In genomic region chr5:168291961-168292782, GRCh38 we compare ENCODE assay signal across 8 cellular contexts. TPM values are rescaled to one million over a fixed set of nuclear protein-coding genes. Genes with fewer than 3 reads are reported as not detected.
DNase-seq lines count a peak whose midpoint lies in the region; ATAC-seq, FAIRE-seq and TF ChIP-seq lines count a peak whose summit lies in the region.

No MANE protein-coding gene starts in this region.

- no peaks in the 10 kb centered on the region for H3K79me2 ChIP-seq in OCI-LY1 (ENCODE audit: insufficient read depth, low read length)
- no peaks in the 10 kb centered on the region for H3K79me2 ChIP-seq in osteoblast (ENCODE audit: insufficient read depth, low read length)

- H4K20me1 ChIP-seq in OCI-LY1 (ENCODE audit: insufficient read depth, low read length) (no peaks in the 10 kb centered on the region), osteoblast (ENCODE audit: insufficient read depth, low read length) (no peaks in the 10 kb centered on the region)

- no peaks in the 10 kb centered on the region for H3K9me3 ChIP-seq in OCI-LY1 (ENCODE audit: low read length)
- H3K9me3 ChIP-seq in osteoblast (ENCODE audit: low read depth, low read length), result no peaks in the 10 kb centered on the region

- TF ChIP-seq POLR2A in GM12892 (IDR thresholded peaks at IDR 0.05; ENCODE audit: low read depth, low read length), result no peak

- no peaks in the 10 kb centered on the region for H3K9me2 ChIP-seq in OCI-LY1 (ENCODE audit: low read depth, low read length)

- no peaks in the 10 kb centered on the region for H3F3A ChIP-seq in OCI-LY1 (ENCODE audit: insufficient read depth, low read length)

- H3K36me3 ChIP-seq in OCI-LY1 (ENCODE audit: insufficient read depth, low read length) (no peaks in the 10 kb centered on the region), osteoblast (ENCODE audit: insufficient read depth, low read length) (no peaks in the 10 kb centered on the region)

- ATAC-seq in GM19467 (IDR thresholded peaks at IDR 0.05; ENCODE audit: unreplicated experiment), result no peak

- H3K4me3 ChIP-seq in OCI-LY1 (ENCODE audit: low read depth, low read length, poor library complexity, severe bottlenecking) (peak overlapping the region; percentile 67), osteoblast (ENCODE audit: insufficient read depth, low read length) (peak overlapping the region; percentile 70)

- FAIRE-seq in GM12892 (lab: Jason Lieb, UNC), result peak; percentile 17

- no peak for DNase-seq in GM12892 (ENCODE audit: insufficient read length)
- peak; percentile 65 for DNase-seq in HEK293T (ENCODE audit: extremely low spot score)
- no peak for DNase-seq in epithelial cell of prostate (ENCODE audit: low read depth, low spot score)
- DNase-seq in osteoblast (ENCODE audit: insufficient read length, low spot score, missing footprints), result peak; percentile 90
- DNase-seq in glomerular visceral epithelial cell (ENCODE audit: extremely low spot score), result no peak
- no peak for DNase-seq in activated effector memory CD4-positive, alpha-beta T cell treated with Interleukin-2 at 50 U/mL for 16 hours

- H3K27ac ChIP-seq in OCI-LY1 (ENCODE audit: low read depth, low read length, poor library complexity, severe bottlenecking) (no peak overlapping the region), epithelial cell of prostate (peak overlapping the region; percentile 55), osteoblast (ENCODE audit: low read depth, low read length) (no peak overlapping the region)

- POLR2A ChIA-PET in HEK293T (lab: Yijun Ruan, JAX), result interaction anchor here (0.8 to 1.1 kb wide), 2 partner anchors 9 to 22 kb away, joined by 3 read pairs; no protein-coding TSS in a partner anchor

- H3K4me2 ChIP-seq in OCI-LY1 (ENCODE audit: low read length) (peak overlapping the region; percentile 74), osteoblast (ENCODE audit: insufficient read depth, low read length) (peak overlapping the region; percentile 63)

- H3K4me1 ChIP-seq in OCI-LY1 (ENCODE audit: insufficient read depth, low read length, severe bottlenecking) (peaks cover 6% of the 10 kb centered on the region), osteoblast (ENCODE audit: insufficient read depth, low read length) (peaks cover 14% of the 10 kb centered on the region)

- H3K9ac ChIP-seq in OCI-LY1 (ENCODE audit: low read length), result peak overlapping the region; percentile 57

- CTCF ChIA-PET in HEK293T (lab: Yijun Ruan, JAX), result interaction anchor here (0.5 to 0.6 kb wide), 2 partner anchors 22 to 40 kb away, joined by 3 read pairs; no protein-coding TSS in a partner anchor

- H2AFZ ChIP-seq in OCI-LY1 (ENCODE audit: low read length) (no peak overlapping the region), osteoblast (ENCODE audit: low read length) (no peak overlapping the region)

- TF ChIP-seq CTCF in OCI-LY1 (IDR thresholded peaks at IDR 0.05; ENCODE audit: low read length) (no peak), osteoblast (IDR thresholded peaks at IDR 0.05; ENCODE audit: extremely low read depth, low read depth, low read length) (no peak)

- no peaks in the 10 kb centered on the region for H3K27me3 ChIP-seq in OCI-LY1 (ENCODE audit: insufficient read depth, low read length)
- no peaks in the 10 kb centered on the region for H3K27me3 ChIP-seq in osteoblast (ENCODE audit: insufficient read depth, low read length)

TF ChIP-seq in HEK293T, 16 proteins besides CTCF, POLR2A, EP300 and RAD21:
- TF ChIP-seq FOXM1 (IDR thresholded peaks at IDR 0.05; ENCODE audit: borderline replicate concordance) (no peak), TARDBP (IDR thresholded peaks at IDR 0.05) (no peak), LEF1 (IDR thresholded peaks at IDR 0.05; ENCODE audit: borderline replicate concordance) (no peak), SUZ12 (IDR thresholded peaks at IDR 0.05) (no peak), FOXK2 (IDR thresholded peaks at IDR 0.05) (no peak), PKNOX1 (IDR thresholded peaks at IDR 0.05) (no peak), ELF4 (IDR thresholded peaks at IDR 0.05) (no peak), NFRKB (IDR thresholded peaks at IDR 0.05) (no peak), CTBP1 (IDR thresholded peaks at IDR 0.05; ENCODE audit: borderline replicate concordance) (no peak), BHLHE40 (IDR thresholded peaks at IDR 0.05; ENCODE audit: borderline replicate concordance) (no peak), SP1 (IDR thresholded peaks at IDR 0.05) (no peak), ARNT (IDR thresholded peaks at IDR 0.05) (no peak), HDGF (IDR thresholded peaks at IDR 0.05; ENCODE audit: borderline replicate concordance) (no peak), ZNF384 (IDR thresholded peaks at IDR 0.05) (no peak), FOXA1 (IDR thresholded peaks at IDR 0.05) (no peak), L3MBTL2 (conservative IDR thresholded peaks at IDR 0.05) (no peak)
TF ChIP-seq in HEK293T: peak in this region for 0.

RNA-seq across cellular contexts. Expression of gene WWC1, which starts 0.7 kb away (rescaled TPM):
- polyA plus RNA-seq in GM12892 (2012; ENCODE audit: missing spikeins), result 4.9 TPM
- total RNA-seq in osteoblast, result 0.88 and 1.4 TPM in 2 replicates

Comparison
In these comparisons a context has a peak if more than half of its experiments do, and no peak if none do; other contexts are left out.
1. DNase-seq: peak in HEK293T (single experiment) and osteoblast (single experiment); none in GM12892 (single experiment), epithelial cell of prostate (single experiment), glomerular visceral epithelial cell (single experiment) and activated effector memory CD4-positive, alpha-beta T cell treated with Interleukin-2 at 50 U/mL for 16 hours (single experiment).